ENCODE assay signal across 7 cellular contexts in the genomic region with DNA sequence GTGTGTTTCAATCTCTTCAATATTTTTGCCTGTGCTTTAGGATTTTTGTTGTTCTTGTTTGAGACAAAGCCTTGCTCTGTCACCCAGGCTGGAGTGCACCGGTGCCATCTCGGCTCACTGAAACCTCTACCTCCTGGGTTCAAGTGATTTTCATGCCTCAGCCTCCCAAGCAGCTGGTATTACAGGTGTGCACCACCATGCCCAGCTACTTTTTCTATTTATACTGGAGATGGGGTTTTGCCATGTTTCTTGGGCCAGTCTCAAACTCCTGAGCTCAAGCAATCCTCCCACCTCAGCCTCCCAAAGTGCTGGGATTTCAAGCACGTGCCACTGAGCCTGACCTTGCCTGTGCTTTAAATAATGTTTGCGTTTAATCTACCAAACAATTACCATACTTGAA. TPM values are rescaled to one million over a fixed set of nuclear protein-coding genes. Genes with fewer than 3 reads are reported as not detected.
"Had no signal": no experiment of that assay in that cellular context is flagged by ENCODE, and none has a peak within 500 bp of the region (broad histone marks: within the 10 kb centered on the region; RNA-seq: fewer than 3 reads in every experiment).

No MANE protein-coding gene starts in this region.

- ATAC-seq: K562 had no signal

- H3K27ac ChIP-seq: HL-60 had no signal

- FAIRE-seq: HTR-8/SVneo, K562 had no signal

- DNase-seq: IMR-90, KBM-7 had no signal

- H3K4me3 ChIP-seq: K562 had no signal

RNA-seq across cellular contexts. Expression of a gene that starts 43.1 kb away (rescaled TPM):
- total RNA-seq: HT-29, K562 had no signal
- polyA plus RNA-seq: IgD-negative memory B cell, K562 had no signal
